ENCODE assay signal across 8 cellular contexts in the genomic region with DNA sequence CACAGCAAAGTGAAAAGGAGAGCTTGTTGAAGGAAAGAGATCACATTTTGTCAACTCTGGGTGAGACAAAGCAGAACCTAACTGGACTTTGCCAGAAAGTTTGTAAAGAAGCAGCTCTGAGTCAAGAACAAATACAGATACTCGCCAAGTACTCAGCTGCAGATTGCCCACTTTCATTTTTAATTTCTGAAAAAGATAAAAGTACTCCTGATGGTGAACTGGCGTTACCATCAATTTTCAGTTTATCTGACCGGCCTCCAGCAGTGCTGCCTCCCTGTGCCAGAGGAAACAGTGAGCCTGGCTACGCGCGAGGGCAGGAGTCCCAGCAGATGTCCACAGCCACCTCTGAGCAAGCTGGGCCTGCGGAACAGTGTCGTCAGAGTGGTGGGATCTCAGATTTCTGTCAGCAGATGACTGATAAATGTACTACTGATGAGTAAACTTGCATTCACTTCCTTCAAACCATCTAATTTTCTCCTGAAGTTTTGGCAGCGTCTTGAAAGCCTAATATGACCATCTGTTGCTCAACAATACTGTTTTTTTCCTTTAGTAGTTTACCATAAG. TPM values are rescaled to one million over a fixed set of nuclear protein-coding genes. Genes with fewer than 3 reads are reported as not detected.
A peak's percentile ranks its signal among the peaks of the same experiment; 100 is the strongest.
DNase-seq lines count a peak whose midpoint lies in the region; ATAC-seq and TF ChIP-seq lines count a peak whose summit lies in the region.

No MANE protein-coding gene starts in this region.

- H3K4me1 ChIP-seq in uterus, result no peaks in the 10 kb centered on the region

- no peak for ATAC-seq in naive B cell (ENCODE audit: low read depth in 2 of 2)

- no peak for TF ChIP-seq CTCF in uterus (IDR thresholded peaks at IDR 0.05)

- H3K27me3 Mint-ChIP-seq in naive B cell, result no peaks in the 10 kb centered on the region

- DNase-seq in A172 (ENCODE audit: low spot score), result peak; percentile 92
- DNase-seq in NOMO-1 treated with DMSO at 0.1 percent for 48 hours (lab: John Stamatoyannopoulos, UW; ENCODE audit: unreplicated experiment), result peak; percentile 50
- DNase-seq in cerebellum (ENCODE audit: low spot score), result peak; percentile 39
- DNase-seq in naive B cell, result no peak
- DNase-seq in uterus, result peak; percentile 31 to 49
- no peak for DNase-seq in KG1 (lab: John Stamatoyannopoulos, UW)
- DNase-seq in retina, result no peak

- no peaks in the 10 kb centered on the region for H3K9me3 ChIP-seq in uterus

- H3K36me3 ChIP-seq in uterus, result no peaks in the 10 kb centered on the region

- TF ChIP-seq POLR2A in GM19193 (IDR thresholded peaks at IDR 0.05; ENCODE audit: extremely low read depth, insufficient read depth, insufficient read length), result peak; percentile 17
- no peak for TF ChIP-seq POLR2A in uterus (IDR thresholded peaks at IDR 0.05)

- peak overlapping the region in 4 of 6 donors; percentile 25 to 69 (median 54) for H3K27ac Mint-ChIP-seq in naive B cell

- H3K4me1 Mint-ChIP-seq in naive B cell, result peaks cover 11 to 19% (median 18%) of the 10 kb centered on the region in 3 donors

- no peak overlapping the region for H3K4me3 Mint-ChIP-seq in naive B cell

- no peak overlapping the region for H3K4me3 ChIP-seq in uterus

- intact Hi-C loops in uterus (cut with DNase I; ENCODE audit: low total_unique reads), result no loop called here

- peak overlapping the region; percentile 70 to 83 for H3K27ac ChIP-seq in uterus

- H3K36me3 Mint-ChIP-seq in naive B cell, result peaks cover 0 to 22% of the 10 kb centered on the region in 2 donors

- H3K27me3 ChIP-seq in uterus, result no peaks in the 10 kb centered on the region

- no peaks in the 10 kb centered on the region for H3K9me3 Mint-ChIP-seq in naive B cell

RNA-seq across cellular contexts. Expression of gene BACH1, which starts 43.8 kb away (rescaled TPM):
- total RNA-seq in A172 (2014; rRNA removed; shearing (Covaris generic)), result 53.5 and 60.6 TPM in 2 replicates
- total RNA-seq in cerebellum, result 116 TPM
- 100 to 1,000 TPM in 1 of 6 donors, 10 to 100 TPM in 5; 50.7 to 106 (median 69.3) TPM for polyA plus RNA-seq in naive B cell (ENCODE audit: low read depth in 6 of 6)
- total RNA-seq in uterus, result 100 to 1,000 TPM in 2 of 4 donors, 10 to 100 TPM in 2; 52.9 to 107 (median 79.1) TPM

Comparison
In these comparisons a context has a peak if more than half of its experiments do, and no peak if none do; other contexts are left out.
1. DNase-seq: peak in A172 (single experiment), NOMO-1 treated with DMSO at 0.1 percent for 48 hours (single experiment), cerebellum (single experiment) and uterus (2 of 2); none in naive B cell (single experiment), KG1 (single experiment) and retina (single experiment).